Comparison of ENCODE assay signal across 28 cellular contexts in the genomic region with DNA sequence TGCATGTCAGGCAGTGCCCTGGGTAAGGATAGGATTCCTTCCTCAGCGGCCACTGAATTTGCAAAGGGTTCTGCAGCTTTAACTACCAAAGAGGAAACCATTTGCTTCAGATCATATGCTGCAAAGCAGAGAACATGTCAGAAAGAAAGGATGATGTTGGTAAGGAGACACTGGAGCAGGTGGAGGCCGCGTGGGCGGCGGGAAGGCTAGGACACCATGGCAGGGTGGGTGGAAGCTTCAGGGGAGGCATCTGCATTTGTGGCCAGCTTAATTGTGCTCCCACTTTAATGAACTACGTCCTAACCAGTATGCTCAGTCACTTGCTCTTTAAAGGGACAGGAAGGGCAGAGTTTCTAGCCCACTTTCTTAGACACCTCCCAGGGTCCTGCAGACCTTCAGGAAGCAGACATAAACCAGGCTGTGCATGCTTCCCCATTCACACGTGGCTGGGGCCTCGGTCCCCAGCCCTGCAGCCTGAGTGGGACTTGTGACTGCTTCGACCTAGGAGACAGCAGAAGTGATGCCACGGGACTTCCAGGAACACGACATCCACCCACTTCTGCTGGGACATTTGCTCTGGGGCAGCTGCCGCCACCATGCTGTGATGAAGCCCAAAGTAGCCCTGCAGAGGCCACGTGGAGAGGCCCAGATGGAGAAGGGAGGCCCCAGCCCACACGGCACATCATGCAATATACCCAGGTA.
"Had no signal": no experiment of that assay in that cellular context is flagged by ENCODE, and none has a peak within 500 bp of the region (broad histone marks: within the 10 kb centered on the region; RNA-seq: fewer than 3 reads in every experiment).

No MANE protein-coding gene starts in this region.

- H3K4me3 Mint-ChIP-seq: activated B cell treated with CpG ODN at 0.5 μM for 24 hours; activated CD8-positive, alpha-beta T cell treated with anti-CD3 and anti-CD28 coated beads for 36 hours; activated naive CD8-positive, alpha-beta T cell; nephron; stimulated activated effector memory CD8-positive, alpha-beta T cell treated with anti-CD3 and anti-CD28 coated beads, Interleukin-12 subunit alpha, Interleukin-12 subunit beta, amount 100 ng/mL, for 72 hours; stimulated activated naive CD8-positive, alpha-beta T cell treated with anti-CD3 and anti-CD28 coated beads, Interleukin-15, Interleukin-2, amounts not matched to agents 100 ng/mL and 50 ng/mL, for 24 hours; T-helper 1 cell treated with Interleukin-12 subunit alpha and Interleukin-12 subunit beta and Interleukin-4 antibody, amounts not matched to agents 30 μg/mL and 1 μg/mL, for 36 hours; type B pancreatic cell had no signal

- H3K27me3 Mint-ChIP-seq: activated B cell treated with CpG ODN at 0.5 μM for 24 hours; activated CD8-positive, alpha-beta T cell treated with anti-CD3 and anti-CD28 coated beads for 36 hours; activated naive CD8-positive, alpha-beta T cell; progenitor cell of endocrine pancreas; stimulated activated naive CD8-positive, alpha-beta T cell treated with anti-CD3 and anti-CD28 coated beads, Interleukin-15, Interleukin-2, amounts not matched to agents 100 ng/mL and 50 ng/mL, for 24 hours; type B pancreatic cell had no signal

- H3K9me3 Mint-ChIP-seq: activated B cell treated with CpG ODN at 0.5 μM for 24 hours; activated CD8-positive, alpha-beta T cell treated with anti-CD3 and anti-CD28 coated beads for 36 hours; activated T-helper 2 cell treated with anti-CD3 and anti-CD28 coated beads, Interferon-gamma antibody, Interleukin-2, Interleukin-4, amounts not matched to agents 10 μg/mL and 5 μg/mL and 100 μg/mL, durations not matched to agents 14 hours and 24 hours and 36 hours; nephron; stimulated activated effector memory CD8-positive, alpha-beta T cell treated with anti-CD3 and anti-CD28 coated beads, Interleukin-12 subunit alpha, Interleukin-12 subunit beta, amount 100 ng/mL, for 72 hours; stimulated activated naive CD8-positive, alpha-beta T cell treated with anti-CD3 and anti-CD28 coated beads, Interleukin-15, Interleukin-2, amounts not matched to agents 100 ng/mL and 50 ng/mL, for 24 hours; T-helper 1 cell treated with Interleukin-12 subunit alpha and Interleukin-12 subunit beta and Interleukin-4 antibody, amounts not matched to agents 30 μg/mL and 1 μg/mL, for 36 hours; type B pancreatic cell had no signal

- H3K36me3 Mint-ChIP-seq: activated naive CD8-positive, alpha-beta T cell; stimulated activated effector memory CD8-positive, alpha-beta T cell treated with anti-CD3 and anti-CD28 coated beads, Interleukin-12 subunit alpha, Interleukin-12 subunit beta, amount 100 ng/mL, for 72 hours had no signal

- H3K27me3 ChIP-seq: body of pancreas, esophagus squamous epithelium, heart right ventricle, ovary, right lobe of liver, vagina had no signal

- H3K36me3 ChIP-seq: neutrophil, ovary had no signal

- DNase-seq: activated B cell treated with CpG ODN at 0.5 μM for 24 hours; activated CD4-positive, alpha-beta T cell treated with anti-CD3 and anti-CD28 coated beads, Interleukin-2, amount 50 U/mL, for 1 hour; activated CD8-positive, alpha-beta T cell treated with anti-CD3 and anti-CD28 coated beads for 36 hours; activated T-cell treated with anti-CD3 and anti-CD28 coated beads, Interleukin-2, amount 50 U/mL, for 48 hours; aorta; body of pancreas; dermis blood vessel endothelial cell; effector CD4-positive, alpha-beta T cell; esophagus squamous epithelium; foreskin melanocyte; heart right ventricle; kidney glomerular epithelial cell; left ventricle myocardium inferior; ovary; right lobe of liver; stimulated activated CD4-positive, alpha-beta T cell treated with anti-CD3 and anti-CD28 coated beads, Interleukin-2, amount 100 ng/mL, for 48 hours had no signal

- H3K4me3 ChIP-seq: body of pancreas, esophagus squamous epithelium, heart right ventricle, left ventricle myocardium inferior, lung, ovary, right lobe of liver, thoracic aorta, vagina had no signal

- H3K9me3 ChIP-seq: body of pancreas, esophagus squamous epithelium, heart right ventricle, left ventricle myocardium inferior, neutrophil, ovary, right lobe of liver, thoracic aorta, vagina had no signal

- H3K4me1 ChIP-seq: body of pancreas, right lobe of liver had no signal

- H3K27ac ChIP-seq: body of pancreas, heart right ventricle, left ventricle myocardium inferior, neutrophil, ovary, right lobe of liver, thoracic aorta, vagina had no signal

- H3K27ac Mint-ChIP-seq: activated B cell treated with CpG ODN at 0.5 μM for 24 hours; activated CD8-positive, alpha-beta T cell treated with anti-CD3 and anti-CD28 coated beads for 36 hours; activated naive CD8-positive, alpha-beta T cell; activated T-helper 2 cell treated with anti-CD3 and anti-CD28 coated beads, Interferon-gamma antibody, Interleukin-2, Interleukin-4, amounts not matched to agents 10 μg/mL and 5 μg/mL and 100 μg/mL, durations not matched to agents 14 hours and 24 hours and 36 hours; nephron; progenitor cell of endocrine pancreas; stimulated activated effector memory CD8-positive, alpha-beta T cell treated with anti-CD3 and anti-CD28 coated beads, Interleukin-12 subunit alpha, Interleukin-12 subunit beta, amount 100 ng/mL, for 72 hours; stimulated activated naive CD8-positive, alpha-beta T cell treated with anti-CD3 and anti-CD28 coated beads, Interleukin-15, Interleukin-2, amounts not matched to agents 100 ng/mL and 50 ng/mL, for 24 hours; T-helper 1 cell treated with Interleukin-12 subunit alpha and Interleukin-12 subunit beta and Interleukin-4 antibody, amounts not matched to agents 30 μg/mL and 1 μg/mL, for 36 hours; type B pancreatic cell had no signal

- ATAC-seq: activated CD8-positive, alpha-beta T cell treated with anti-CD3 and anti-CD28 coated beads for 36 hours; body of pancreas; heart right ventricle; right lobe of liver; stimulated activated effector memory CD8-positive, alpha-beta T cell treated with anti-CD3 and anti-CD28 coated beads, Interleukin-12 subunit alpha, Interleukin-12 subunit beta, amount 100 ng/mL, for 72 hours had no signal
